In genomic region chr19:2226840-2227360, GRCh38 we compare ENCODE assay signal across 23 cellular contexts. TPM values are rescaled to one million over a fixed set of nuclear protein-coding genes. Genes with fewer than 3 reads are reported as not detected.
DNase-seq lines count a peak whose midpoint lies in the region; ATAC-seq and TF ChIP-seq lines count a peak whose summit lies in the region.
"Had no signal": no experiment of that assay in that cellular context is flagged by ENCODE, and none has a peak within 500 bp of the region (broad histone marks: within the 10 kb centered on the region; RNA-seq: fewer than 3 reads in every experiment).

No MANE protein-coding gene starts in this region.

- H3K4me1 Mint-ChIP-seq in dendritic cell treated with granulocyte-macrophage colony-stimulating factor and Interleukin-4, amounts not matched to agents 40 ng/mL and 50 ng/mL, for 4 days (ENCODE audit: low read depth) = peaks cover 26% of the 10 kb centered on the region

- no peaks in the 10 kb centered on the region for H3K79me2 ChIP-seq in OCI-LY1 (ENCODE audit: insufficient read depth, low read length)

- no peaks in the 10 kb centered on the region for H3K27me3 ChIP-seq in BLaER1
- H3K27me3 ChIP-seq in H7 (ENCODE audit: control insufficient read depth, insufficient read depth, low read length) = no peaks in the 10 kb centered on the region
- no peaks in the 10 kb centered on the region for H3K27me3 ChIP-seq in OCI-LY1 (ENCODE audit: insufficient read depth, low read length)
- H3K27me3 ChIP-seq: SJSA1 had no signal

- H3K27ac Mint-ChIP-seq in dendritic cell treated with granulocyte-macrophage colony-stimulating factor and Interleukin-4, amounts not matched to agents 40 ng/mL and 50 ng/mL, for 4 days = peak overlapping the region; percentile 37
- H3K27ac Mint-ChIP-seq: CD8-positive, alpha-beta T cell; T-cell had no signal

- no peak overlapping the region for H2AFZ ChIP-seq in OCI-LY1 (ENCODE audit: low read length)

- no peak overlapping the region for H3K4me3 ChIP-seq in BLaER1
- no peak overlapping the region for H3K4me3 ChIP-seq in H7 (ENCODE audit: insufficient read depth, low read depth, low read length)
- H3K4me3 ChIP-seq in OCI-LY1 (ENCODE audit: low read depth, low read length, poor library complexity, severe bottlenecking) = peak overlapping the region; percentile 36
- H3K4me3 ChIP-seq: SJSA1 had no signal

- H3K4me2 ChIP-seq in BLaER1 = peak overlapping the region; percentile 93
- H3K4me2 ChIP-seq in OCI-LY1 (ENCODE audit: low read length) = peak overlapping the region; percentile 62

- no peaks in the 10 kb centered on the region for H3K9me3 Mint-ChIP-seq in dendritic cell treated with granulocyte-macrophage colony-stimulating factor and Interleukin-4, amounts not matched to agents 40 ng/mL and 50 ng/mL, for 4 days
- H3K9me3 Mint-ChIP-seq: CD8-positive, alpha-beta T cell; T-cell had no signal

- no peaks in the 10 kb centered on the region for H3F3A ChIP-seq in OCI-LY1 (ENCODE audit: insufficient read depth, low read length)

- DNase-seq in H7 = peak; percentile 68
- DNase-seq in OCI-M1 (lab: John Stamatoyannopoulos, UW) = no peak
- DNase-seq in NCI-H69 (lab: John Stamatoyannopoulos, UW) = no peak
- DNase-seq: Caco-2; CD8-positive, alpha-beta T cell; EL; IMR-90; Kasumi-1; NCI-H1105 treated with DMSO at 0.1 percent for 48 hours; NCI-H146; NCI-H2029; NCI-H446 treated with DMSO at 0.1 percent for 48 hours; PC-3; T-cell had no signal

- H3K9ac ChIP-seq in BLaER1 (no peak overlapping the region), OCI-LY1 (ENCODE audit: low read length) (peak overlapping the region; percentile 49; the same call in 1 of the 2 replicates)

- no peak for ATAC-seq in HG03439 (IDR thresholded peaks at IDR 0.05; ENCODE audit: unreplicated experiment)
- no peak for ATAC-seq in GM18909 (IDR thresholded peaks at IDR 0.05; ENCODE audit: poor library complexity, unreplicated experiment)
- ATAC-seq: CD8-positive, alpha-beta T cell; PC-3; Right ventricle myocardium inferior; T-cell had no signal

- peaks cover 93% of the 10 kb centered on the region for H4K20me1 ChIP-seq in BLaER1
- H4K20me1 ChIP-seq in OCI-LY1 (ENCODE audit: insufficient read depth, low read length) = no peaks in the 10 kb centered on the region

- H3K4me1 ChIP-seq in BLaER1 (peaks cover 100% of the 10 kb centered on the region), OCI-LY1 (ENCODE audit: insufficient read depth, low read length, severe bottlenecking) (peaks cover 65% of the 10 kb centered on the region)
- H3K4me1 ChIP-seq: Caco-2, SJSA1 had no signal

- no peaks in the 10 kb centered on the region for H3K9me2 ChIP-seq in OCI-LY1 (ENCODE audit: low read depth, low read length)

- H3K27ac ChIP-seq in BLaER1 (peak overlapping the region; percentile 89), OCI-LY1 (ENCODE audit: low read depth, low read length, poor library complexity, severe bottlenecking) (peak overlapping the region; percentile 92)
- H3K27ac ChIP-seq: C4-2B, SJSA1 had no signal

- H3K36me3 ChIP-seq in BLaER1 = peaks cover 75% of the 10 kb centered on the region
- H3K36me3 ChIP-seq in H7 (replicated peaks; ENCODE audit: control insufficient read depth, insufficient read depth, low read length) = peaks cover 4% of the 10 kb centered on the region
- peaks cover 48% of the 10 kb centered on the region for H3K36me3 ChIP-seq in OCI-LY1 (ENCODE audit: insufficient read depth, low read length)

- no peak overlapping the region for H3K4me3 Mint-ChIP-seq in dendritic cell treated with granulocyte-macrophage colony-stimulating factor and Interleukin-4, amounts not matched to agents 40 ng/mL and 50 ng/mL, for 4 days
- H3K4me3 Mint-ChIP-seq: CD8-positive, alpha-beta T cell; T-cell had no signal

- H3K9me3 ChIP-seq in BLaER1 (no peaks in the 10 kb centered on the region), OCI-LY1 (ENCODE audit: low read length) (no peaks in the 10 kb centered on the region)
- H3K9me3 ChIP-seq: Caco-2, SJSA1 had no signal

- intact Hi-C loops in dendritic cell treated with granulocyte-macrophage colony-stimulating factor and Interleukin-4, amounts not matched to agents 40 ng/mL and 50 ng/mL, for 4 days (cut with micrococcal nuclease) = no loop called here

- no peak for TF ChIP-seq CTCF in OCI-LY1 (IDR thresholded peaks at IDR 0.05; ENCODE audit: low read length)

- no peaks in the 10 kb centered on the region for H3K27me3 Mint-ChIP-seq in dendritic cell treated with granulocyte-macrophage colony-stimulating factor and Interleukin-4, amounts not matched to agents 40 ng/mL and 50 ng/mL, for 4 days
- H3K27me3 Mint-ChIP-seq: T-cell had no signal

- peaks cover 100% of the 10 kb centered on the region for H3K36me3 Mint-ChIP-seq in dendritic cell treated with granulocyte-macrophage colony-stimulating factor and Interleukin-4, amounts not matched to agents 40 ng/mL and 50 ng/mL, for 4 days (ENCODE audit: low read depth)

RNA-seq across cellular contexts. Expression of gene PLEKHJ1, which starts 9.2 kb away (rescaled TPM):
- total RNA-seq in H7 (2014; rRNA removed; shearing (Covaris generic)) = 269 and 295 TPM in 2 replicates

RNA-seq across cellular contexts. Expression of gene SF3A2, which starts 9.7 kb away (rescaled TPM):
- 107 and 115 TPM in 2 replicates for total RNA-seq in H7 (2014; rRNA removed; shearing (Covaris generic))

RNA-seq across cellular contexts. Expression of gene AMH, which starts 22.2 kb away (rescaled TPM):
- total RNA-seq in H7 (2014; rRNA removed; shearing (Covaris generic)) = 10.5 and 12.8 TPM in 2 replicates
- total RNA-seq: IMR-90 had no signal

RNA-seq across cellular contexts. Expression of gene JSRP1, which starts 29.3 kb away (rescaled TPM):
- total RNA-seq in H7 (2014; rRNA removed; shearing (Covaris generic)) = not detected in 2 replicates
- total RNA-seq: Caco-2, IMR-90, M059J, PC-3, Right ventricle myocardium inferior, SJSA1 had no signal

RNA-seq across cellular contexts. Expression of gene PEAK3, which starts 55.1 kb away (rescaled TPM):
- total RNA-seq in H7 (2014; rRNA removed; shearing (Covaris generic)) = not detected in 2 replicates
- total RNA-seq: Caco-2; CD8-positive, alpha-beta T cell; M059J; PC-3; SJSA1 had no signal
